8 cellular contexts compared by ENCODE assay signal in genomic region chr3:49132437-49133225, GRCh38. TPM values are rescaled to one million over a fixed set of nuclear protein-coding genes. Genes with fewer than 3 reads are reported as not detected.
DNase-seq lines count a peak whose midpoint lies in the region; ATAC-seq and TF ChIP-seq lines count a peak whose summit lies in the region.

Gene LAMB2 (minus strand): TSS chr3:49133050. CDS start chr3:49132867, 183 bp downstream.

- no peaks in the 10 kb centered on the region for H3K36me3 Mint-ChIP-seq in CD4-positive, alpha-beta memory T cell

- peak; percentile 9 for TF ChIP-seq CTCF in AG09309 (IDR thresholded peaks at IDR 0.05; ENCODE audit: control insufficient read depth, insufficient read depth, low read depth, low read length, missing control alignments)
- TF ChIP-seq CTCF in left ventricle myocardium inferior (IDR thresholded peaks at IDR 0.05; ENCODE audit: borderline replicate concordance), result no peak
- TF ChIP-seq CTCF in osteoblast (IDR thresholded peaks at IDR 0.05; ENCODE audit: extremely low read depth, low read depth, low read length), result no peak

- peak; percentile 58 for DNase-seq in AG09309 (ENCODE audit: low read depth)
- DNase-seq in HuH-7 (ENCODE audit: low spot score), result peak; percentile 89
- peak; percentile 84 for DNase-seq in left ventricle myocardium inferior
- peak; percentile 94 for DNase-seq in osteoblast (ENCODE audit: insufficient read length, low spot score, missing footprints)
- no peak for DNase-seq in NCI-H1694 treated with DMSO at 0.1 percent for 48 hours (lab: John Stamatoyannopoulos, UW)
- no peak for DNase-seq in CD4-positive, alpha-beta memory T cell

- peaks cover 5 to 16% of the 10 kb centered on the region in 2 donors for H3K27me3 Mint-ChIP-seq in CD4-positive, alpha-beta memory T cell

- peak within 1 kb of the TSS; percentile 99 for H3K4me2 ChIP-seq in osteoblast (ENCODE audit: insufficient read depth, low read length)

- H3K36me3 ChIP-seq in left ventricle myocardium inferior, result peaks cover 36% of the 10 kb centered on the region
- H3K36me3 ChIP-seq in osteoblast (ENCODE audit: insufficient read depth, low read length), result peaks cover 42% of the 10 kb centered on the region
- no peaks in the 10 kb centered on the region for H3K36me3 ChIP-seq in CD4-positive, alpha-beta memory T cell (ENCODE audit: insufficient read depth, low read length)

- no peak within 1 kb of the TSS for H3K4me3 Mint-ChIP-seq in CD4-positive, alpha-beta memory T cell

- H2AFZ ChIP-seq in osteoblast (ENCODE audit: low read length), result peak within 1 kb of the TSS; percentile 99

- H3K4me1 Mint-ChIP-seq in CD4-positive, alpha-beta memory T cell, result no peaks in the 10 kb centered on the region

- no peak for ATAC-seq in HG03442 (IDR thresholded peaks at IDR 0.05; ENCODE audit: unreplicated experiment)

- H4K20me1 ChIP-seq in osteoblast (ENCODE audit: insufficient read depth, low read length), result peaks cover 26% of the 10 kb centered on the region

- no peak within 1 kb of the TSS for H3K27ac Mint-ChIP-seq in CD4-positive, alpha-beta memory T cell

- POLR2A ChIA-PET in CD4-positive, alpha-beta memory T cell (lab: Charles Lee; ENCODE audit: partially characterized antibody), result interaction anchor here (1.8 kb wide), 1 partner anchor 11 kb away, joined by 6 read pairs; the partner anchor contains the start of gene USP19

- H3K9me3 Mint-ChIP-seq in CD4-positive, alpha-beta memory T cell, result no peaks in the 10 kb centered on the region

- peak within 1 kb of the TSS; percentile 83 for H3K4me3 ChIP-seq in AG09309 (ENCODE audit: control insufficient read depth, low read depth, low read length)
- peak within 1 kb of the TSS; percentile 93 for H3K4me3 ChIP-seq in left ventricle myocardium inferior
- H3K4me3 ChIP-seq in osteoblast (ENCODE audit: insufficient read depth, low read length), result peak within 1 kb of the TSS; percentile 99
- no peak within 1 kb of the TSS for H3K4me3 ChIP-seq in CD4-positive, alpha-beta memory T cell (ENCODE audit: low read length in 2 of 2)

- H3K4me1 ChIP-seq in left ventricle myocardium inferior, result peaks cover 65% of the 10 kb centered on the region
- peaks cover 16% of the 10 kb centered on the region for H3K4me1 ChIP-seq in osteoblast (ENCODE audit: insufficient read depth, low read length)
- no peaks in the 10 kb centered on the region for H3K4me1 ChIP-seq in CD4-positive, alpha-beta memory T cell (ENCODE audit: insufficient read depth, low read length)

- H3K9me3 ChIP-seq in left ventricle myocardium inferior (replicated peaks) (no peaks in the 10 kb centered on the region), osteoblast (ENCODE audit: low read depth, low read length) (no peaks in the 10 kb centered on the region)
- H3K9me3 ChIP-seq in CD4-positive, alpha-beta memory T cell (ENCODE audit: control insufficient read depth in 1 of 2, low read length in 2 of 2), result no peaks in the 10 kb centered on the region

- H3K27ac ChIP-seq in angular gyrus (ENCODE audit: low read depth, low read length), result peak within 1 kb of the TSS; percentile 38
- peak within 1 kb of the TSS; percentile 94 for H3K27ac ChIP-seq in left ventricle myocardium inferior (replicated peaks)
- peak within 1 kb of the TSS; percentile 88 for H3K27ac ChIP-seq in osteoblast (ENCODE audit: low read depth, low read length)
- no peak within 1 kb of the TSS for H3K27ac ChIP-seq in CD4-positive, alpha-beta memory T cell (ENCODE audit: low read depth, low read length)

- H3K27me3 ChIP-seq in left ventricle myocardium inferior (ENCODE audit: low read depth), result no peaks in the 10 kb centered on the region
- no peaks in the 10 kb centered on the region for H3K27me3 ChIP-seq in osteoblast (ENCODE audit: insufficient read depth, low read length)
- H3K27me3 ChIP-seq in CD4-positive, alpha-beta memory T cell (ENCODE audit: insufficient read depth, low read length), result no peaks in the 10 kb centered on the region

- peaks cover 44% of the 10 kb centered on the region for H3K79me2 ChIP-seq in osteoblast (ENCODE audit: insufficient read depth, low read length)

- CTCF ChIA-PET in CD4-positive, alpha-beta memory T cell (lab: Charles Lee; ENCODE audit: partially characterized antibody), result interaction anchor here (0.7 to 1.0 kb wide), 2 partner anchors 24 to 145 kb away, joined by 3 read pairs; no protein-coding TSS in a partner anchor

- intact Hi-C loops in left ventricle myocardium inferior (cut with micrococcal nuclease), result no loop called here
- intact Hi-C loops in CD4-positive, alpha-beta memory T cell (cut with micrococcal nuclease), result no loop called here

RNA-seq across cellular contexts. Expression of gene LAMB2, which starts in this region (rescaled TPM):
- total RNA-seq in left ventricle myocardium inferior (772 TPM), osteoblast (355 and 450 TPM in 2 replicates)
- total RNA-seq in CD4-positive, alpha-beta memory T cell, result 1 to 10 TPM in 1 of 2 experiments, not detected in 1; 1.1 TPM
- not detected for polyA plus RNA-seq in CD4-positive, alpha-beta memory T cell

Comparison
In these comparisons a context has a peak if more than half of its experiments do, and no peak if none do; other contexts are left out.
1. RNA of gene LAMB2 (total RNA-seq): 772 TPM in left ventricle myocardium inferior (single experiment) and 355 to 450 TPM in osteoblast; 1.1 TPM in CD4-positive, alpha-beta memory T cell; every median in the first group is over 100 times any median in the second.
2. DNase-seq: peak in AG09309 (single experiment), HuH-7 (single experiment), left ventricle myocardium inferior (single experiment) and osteoblast (single experiment); none in NCI-H1694 treated with DMSO at 0.1 percent for 48 hours (single experiment) and CD4-positive, alpha-beta memory T cell (0 of 5).
3. H3K4me3 ChIP-seq: peak in AG09309 (single experiment), left ventricle myocardium inferior (single experiment) and osteoblast (single experiment); none in CD4-positive, alpha-beta memory T cell (0 of 2).